1 cellular context compared by ENCODE assay signal in genomic region chr17:43389022-43389947, GRCh38.
TF ChIP-seq lines count a peak whose summit lies in the region.

No MANE protein-coding gene starts in this region.

TF ChIP-seq in HepG2, 621 proteins besides CTCF, POLR2A, EP300 and RAD21 (continued from another document and continues in another):
- TF ChIP-seq TRAFD1 (CRISPR knock-in tag; IDR thresholded peaks at IDR 0.05; ENCODE audit: borderline replicate concordance): 0 out of 2 replicates have a peak, but pooled peaks have one; percentile 24
- TF ChIP-seq CCAR2 (optimal IDR thresholded peaks at IDR 0.05; ENCODE audit: low read depth, low read length): no peak
- TF ChIP-seq ZNF12 (CRISPR knock-in tag; IDR thresholded peaks at IDR 0.05): 0 out of 2 replicates have a peak, but pooled peaks have one; percentile 21
- 0 out of 2 replicates have a peak, but pooled peaks have one; percentile 45 for TF ChIP-seq ZNF672 (CRISPR knock-in tag; IDR thresholded peaks at IDR 0.05)
- TF ChIP-seq MED1 (CRISPR knock-in tag; IDR thresholded peaks at IDR 0.05): peak; percentile 24; the same call in 1 of the 2 replicates
- no peak for TF ChIP-seq ZNF414 (CRISPR knock-in tag; IDR thresholded peaks at IDR 0.05)
- no peak for TF ChIP-seq DBP (CRISPR knock-in tag; IDR thresholded peaks at IDR 0.05; ENCODE audit: not compliant biosample characterization)
- TF ChIP-seq MIXL1 (CRISPR knock-in tag; IDR thresholded peaks at IDR 0.05): 0 out of 2 replicates have a peak, but pooled peaks have one; percentile 10
- TF ChIP-seq NFATC3 (CRISPR knock-in tag; IDR thresholded peaks at IDR 0.05): peak; percentile 88; the same call in 1 of the 2 replicates
- TF ChIP-seq ZNF652 (CRISPR knock-in tag; IDR thresholded peaks at IDR 0.05; ENCODE audit: borderline replicate concordance, low read depth): peak; percentile 62; the same call in 1 of the 2 replicates
- peak; percentile 81 for TF ChIP-seq ARID3A (IDR thresholded peaks at IDR 0.05; ENCODE audit: low read depth, low read length)
- 0 out of 2 replicates have a peak, but pooled peaks have one; percentile 41 for TF ChIP-seq ZNF816 (CRISPR knock-in tag; IDR thresholded peaks at IDR 0.05; ENCODE audit: borderline replicate concordance)
- peak; percentile 35 for TF ChIP-seq ZNF781 (CRISPR knock-in tag; IDR thresholded peaks at IDR 0.05; ENCODE audit: borderline replicate concordance, not compliant biosample characterization)
- 0 out of 2 replicates have a peak, but pooled peaks have one; percentile 15 for TF ChIP-seq ZNF670 (CRISPR knock-in tag; IDR thresholded peaks at IDR 0.05; ENCODE audit: borderline replicate concordance)
- TF ChIP-seq ZMYM3 (CRISPR knock-in tag; IDR thresholded peaks at IDR 0.05): peak; percentile 39; the same call in 1 of the 2 replicates
- 0 out of 2 replicates have a peak, but pooled peaks have one; percentile 35 for TF ChIP-seq KMT2A (CRISPR knock-in tag; IDR thresholded peaks at IDR 0.05)
- peak in 1 of 2 experiments; percentile 86; a peak in 2 of 4 replicates for TF ChIP-seq HMGXB4 (CRISPR knock-in tag; IDR thresholded peaks at IDR 0.05; ENCODE audit: borderline replicate concordance in 1 of 2, low read depth in 1 of 2)
- peak; percentile 21; the same call in 1 of the 2 replicates for TF ChIP-seq ARID5B (CRISPR knock-in tag; IDR thresholded peaks at IDR 0.05)
- no peak for TF ChIP-seq ZNF280B (CRISPR knock-in tag; IDR thresholded peaks at IDR 0.05; ENCODE audit: borderline replicate concordance)
- TF ChIP-seq RAD51 (IDR thresholded peaks at IDR 0.05; ENCODE audit: borderline replicate concordance): no peak
- peak; percentile 13; the same call in 1 of the 2 replicates for TF ChIP-seq FOXA3 (CRISPR knock-in tag; IDR thresholded peaks at IDR 0.05)
- no peak for TF ChIP-seq ZNF142 (CRISPR knock-in tag; IDR thresholded peaks at IDR 0.05)
- TF ChIP-seq GATAD2A (CRISPR knock-in tag; IDR thresholded peaks at IDR 0.05): peak; percentile 62
- TF ChIP-seq CREBL2 (CRISPR knock-in tag; IDR thresholded peaks at IDR 0.05; ENCODE audit: borderline replicate concordance): 0 out of 2 replicates have a peak, but pooled peaks have one; percentile 62
- 0 out of 2 replicates have a peak, but pooled peaks have one; percentile 14 for TF ChIP-seq TIGD3 (CRISPR knock-in tag; IDR thresholded peaks at IDR 0.05; ENCODE audit: borderline replicate concordance)
- TF ChIP-seq NCOA2 (CRISPR knock-in tag; IDR thresholded peaks at IDR 0.05): 0 out of 2 replicates have a peak, but pooled peaks have one; percentile 8
- TF ChIP-seq ZNF792 (CRISPR knock-in tag; IDR thresholded peaks at IDR 0.05): 0 out of 2 replicates have a peak, but pooled peaks have one; percentile 34
- no peak for TF ChIP-seq ZNF382 (CRISPR knock-in tag; IDR thresholded peaks at IDR 0.05; ENCODE audit: borderline replicate concordance)
- 0 out of 2 replicates have a peak, but pooled peaks have one; percentile 61 for TF ChIP-seq MEIS1 (CRISPR knock-in tag; IDR thresholded peaks at IDR 0.05; ENCODE audit: borderline replicate concordance)
- TF ChIP-seq STAG1 (CRISPR knock-in tag; IDR thresholded peaks at IDR 0.05): peak; percentile 60
- no peak for TF ChIP-seq ZNF564 (CRISPR knock-in tag; IDR thresholded peaks at IDR 0.05)
- no peak for TF ChIP-seq SOX5 (CRISPR knock-in tag; IDR thresholded peaks at IDR 0.05; ENCODE audit: borderline replicate concordance)
- no peak for TF ChIP-seq FOXK2 (IDR thresholded peaks at IDR 0.05)
- no peak for TF ChIP-seq JDP2 (CRISPR knock-in tag; IDR thresholded peaks at IDR 0.05; ENCODE audit: borderline replicate concordance)
- no peak for TF ChIP-seq CERS6 (CRISPR knock-in tag; IDR thresholded peaks at IDR 0.05)
